ENCODE assay signal across 5 cellular contexts in genomic region chr14:74994182-74994581, GRCh38. TPM values are rescaled to one million over a fixed set of nuclear protein-coding genes. Genes with fewer than 3 reads are reported as not detected.
A peak's percentile ranks its signal among the peaks of the same experiment; 100 is the strongest.
DNase-seq lines count a peak whose midpoint lies in the region; TF ChIP-seq lines count a peak whose summit lies in the region.
"Not testable (repeated sequence)": the region's sequence is repeated elsewhere in the genome, so short reads cannot be mapped to it uniquely, and the experiment has no call there.
"Had no signal": no experiment of that assay in that cellular context is flagged by ENCODE, and none has a peak within 500 bp of the region (broad histone marks: within the 10 kb centered on the region; RNA-seq: fewer than 3 reads in every experiment).

No MANE protein-coding gene starts in this region.

- not testable (repeated sequence) for H3K9me3 Mint-ChIP-seq in osteocyte (ENCODE audit: unreplicated experiment)

- peaks cover 12% of the 10 kb centered on the region for H3K4me1 Mint-ChIP-seq in osteocyte (ENCODE audit: unreplicated experiment)

- H3K27ac Mint-ChIP-seq in osteocyte (ENCODE audit: unreplicated experiment): not testable (repeated sequence)

- not testable (repeated sequence) for TF ChIP-seq CTCF in osteocyte (IDR thresholded peaks at IDR 0.05)

- H3K4me3 Mint-ChIP-seq in osteocyte (ENCODE audit: unreplicated experiment): not testable (repeated sequence)

- H3K27me3 Mint-ChIP-seq in osteocyte (ENCODE audit: unreplicated experiment): not testable (repeated sequence)

- not testable (repeated sequence) for H3K36me3 Mint-ChIP-seq in osteocyte (ENCODE audit: unreplicated experiment)

- peak; percentile 7 for DNase-seq in activated CD8-positive, alpha-beta memory T cell treated with anti-CD3 and anti-CD28 coated beads for 24 hours
- peak; percentile 28 for DNase-seq in islet precursor cell
- DNase-seq in osteocyte (ENCODE audit: extremely low spot score, unreplicated experiment): peak; percentile 69

RNA-seq across cellular contexts. Expression of gene EIF2B2, which starts 8.5 kb away (rescaled TPM):
- 44.4 and 46.7 TPM in 2 replicates for total RNA-seq in osteocyte

RNA-seq across cellular contexts. Expression of gene PGF, which starts 38.8 kb away (rescaled TPM):
- total RNA-seq in osteocyte: 3.5 and 3.9 TPM in 2 replicates
- total RNA-seq: CD4-positive, alpha-beta memory T cell; CD4-positive, CD25-positive, alpha-beta regulatory T cell had no signal

RNA-seq across cellular contexts. Expression of gene MLH3, which starts 57.1 kb away (rescaled TPM):
- total RNA-seq in osteocyte: 21.8 and 22.9 TPM in 2 replicates

Comparison
In these comparisons a context has a peak if more than half of its experiments do, and no peak if none do; other contexts are left out.
1. DNase-seq: peak in every context shown above with its lines; median percentile 69 in osteocyte; 28 in islet precursor cell; 7 in activated CD8-positive, alpha-beta memory T cell treated with anti-CD3 and anti-CD28 coated beads for 24 hours.